In the genomic region with DNA sequence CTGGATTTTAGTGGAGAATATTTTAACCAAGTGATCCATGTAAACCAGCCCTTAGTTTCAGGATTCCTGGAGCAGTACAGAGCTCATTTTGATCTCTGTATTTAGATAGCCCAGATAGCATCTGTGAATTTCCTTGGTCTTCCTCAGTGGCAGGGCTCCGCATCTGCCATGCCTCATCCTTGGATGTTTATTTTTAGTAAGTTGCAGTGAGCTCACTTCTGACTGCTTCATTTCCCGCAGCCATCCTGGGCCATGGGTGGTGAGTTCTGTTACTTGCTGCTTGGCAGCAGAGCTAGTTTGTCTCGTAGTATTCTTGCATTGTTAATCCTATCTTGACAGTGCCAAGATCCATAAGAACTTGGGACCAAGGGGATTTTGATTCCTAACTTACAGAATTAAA, we compare ENCODE assay signal across 13 cellular contexts. TPM values are rescaled to one million over a fixed set of nuclear protein-coding genes. Genes with fewer than 3 reads are reported as not detected.
DNase-seq lines count a peak whose midpoint lies in the region; ATAC-seq lines count a peak whose summit lies in the region.
"Had no signal": no experiment of that assay in that cellular context is flagged by ENCODE, and none has a peak within 500 bp of the region (broad histone marks: within the 10 kb centered on the region; RNA-seq: fewer than 3 reads in every experiment).

No MANE protein-coding gene starts in this region.

- H3K9me3 ChIP-seq in naive thymus-derived CD4-positive, alpha-beta T cell (ENCODE audit: control insufficient read depth in 2 of 3, low read length in 3 of 3) = no peaks in the 10 kb centered on the region
- H3K9me3 ChIP-seq: Caco-2, ovary had no signal

- H3K36me3 ChIP-seq in naive thymus-derived CD4-positive, alpha-beta T cell (ENCODE audit: control insufficient read depth in 2 of 3, insufficient read depth in 3 of 3, low read length in 3 of 3) = peaks cover 5 to 71% (median 18%) of the 10 kb centered on the region in 3 experiments
- H3K36me3 ChIP-seq: ovary had no signal

- no peaks in the 10 kb centered on the region for H3K9me3 Mint-ChIP-seq in naive thymus-derived CD4-positive, alpha-beta T cell
- H3K9me3 Mint-ChIP-seq: T-cell had no signal

- no peak overlapping the region for H3K4me3 ChIP-seq in naive thymus-derived CD4-positive, alpha-beta T cell (ENCODE audit: low read length)
- H3K4me3 ChIP-seq: ovary had no signal

- no peak overlapping the region for H3K4me3 Mint-ChIP-seq in naive thymus-derived CD4-positive, alpha-beta T cell
- H3K4me3 Mint-ChIP-seq: T-cell had no signal

- in situ Hi-C loops in ACHN (cut with HindIII; ENCODE audit: low pct_ligation_motif_present, low pct_unique_long_range_greater_than_20kb, low sequenced_read_pairs) = no loop called here

- no peaks in the 10 kb centered on the region for H3K4me1 ChIP-seq in naive thymus-derived CD4-positive, alpha-beta T cell (ENCODE audit: control insufficient read depth in 2 of 2, insufficient read depth in 2 of 2, low read length in 2 of 2)

- DNase-seq in ACHN (peak; percentile 12), HT1080 (ENCODE audit: low read depth) (peak; percentile 80), epithelial cell of prostate (ENCODE audit: low read depth, low spot score) (no peak), COR-L47 (lab: John Stamatoyannopoulos, UW) (no peak), NCI-H2227 (lab: John Stamatoyannopoulos, UW; ENCODE audit: unreplicated experiment) (no peak)
- DNase-seq in naive thymus-derived CD4-positive, alpha-beta T cell = no peak
- DNase-seq: activated T-cell treated with anti-CD3 and anti-CD28 coated beads, Interleukin-2, amount 50 U/mL, for 48 hours; Caco-2; NCI-H187 treated with DMSO at 0.1 percent for 48 hours; T-cell had no signal

- peaks cover 0 to 21% (median 7%) of the 10 kb centered on the region in 7 donors for H3K4me1 Mint-ChIP-seq in naive thymus-derived CD4-positive, alpha-beta T cell

- ATAC-seq in naive thymus-derived CD4-positive, alpha-beta T cell = no peak
- ATAC-seq in HG03565 (IDR thresholded peaks at IDR 0.05; ENCODE audit: unreplicated experiment) (no peak), HG03135 (IDR thresholded peaks at IDR 0.05; ENCODE audit: unreplicated experiment) (no peak)
- ATAC-seq: T-cell had no signal

- H3K27me3 Mint-ChIP-seq in naive thymus-derived CD4-positive, alpha-beta T cell = no peaks in the 10 kb centered on the region
- H3K27me3 Mint-ChIP-seq: T-cell had no signal

- intact Hi-C loops in naive thymus-derived CD4-positive, alpha-beta T cell (cut with micrococcal nuclease) = no loop called here

- CTCF ChIA-PET in naive thymus-derived CD4-positive, alpha-beta T cell (lab: Charles Lee) = interaction anchor here (0.9 kb wide), 1 partner anchor 46 kb away, joined by 3 read pairs; no protein-coding TSS in a partner anchor

- peak overlapping the region in 6 of 9 donors; percentile 18 to 65 (median 43) for H3K27ac Mint-ChIP-seq in naive thymus-derived CD4-positive, alpha-beta T cell

- POLR2A ChIA-PET in naive thymus-derived CD4-positive, alpha-beta T cell (lab: Charles Lee) = interaction anchor here (0.5 kb wide), 1 partner anchor 363 kb away, joined by 3 read pairs; no protein-coding TSS in a partner anchor

- H3K36me3 Mint-ChIP-seq in naive thymus-derived CD4-positive, alpha-beta T cell = peaks cover 0 to 36% (median 14%) of the 10 kb centered on the region in 5 donors

- no peaks in the 10 kb centered on the region for H3K27me3 ChIP-seq in naive thymus-derived CD4-positive, alpha-beta T cell (ENCODE audit: control insufficient read depth in 2 of 2, insufficient read depth in 2 of 2, low read length in 2 of 2)
- H3K27me3 ChIP-seq: ovary had no signal

- peak overlapping the region; percentile 5 for H3K27ac ChIP-seq in epithelial cell of prostate
- H3K27ac ChIP-seq in naive thymus-derived CD4-positive, alpha-beta T cell (ENCODE audit: low read depth, low read length) = no peak overlapping the region
- H3K27ac ChIP-seq: ovary had no signal

RNA-seq across cellular contexts. Expression of gene IST1, which starts 33.7 kb away (rescaled TPM):
- 107 and 116 TPM in 2 replicates for total RNA-seq in HT1080 (2014; rRNA removed; shearing (Covaris generic))
- polyA plus RNA-seq in HT1080 (2015; cell fraction: cytosol; rRNA removed) = 119 and 126 TPM in 2 replicates
- 256 and 285 TPM in 2 replicates for polyA plus RNA-seq in HT1080 (2015; cell fraction: nucleus; rRNA removed)
- 100 to 1,000 TPM; 176 to 303 (median 286) TPM for total RNA-seq in naive thymus-derived CD4-positive, alpha-beta T cell
- 100 to 1,000 TPM; 130 to 231 TPM for polyA plus RNA-seq in naive thymus-derived CD4-positive, alpha-beta T cell

RNA-seq across cellular contexts. Expression of gene ZNF821, which starts 45.1 kb away (rescaled TPM):
- total RNA-seq in HT1080 (2014; rRNA removed; shearing (Covaris generic)) = 5.6 and 5.8 TPM in 2 replicates
- 3.0 and 3.9 TPM in 2 replicates for polyA plus RNA-seq in HT1080 (2015; cell fraction: cytosol; rRNA removed)
- 3.6 and 7.5 TPM in 2 replicates for polyA plus RNA-seq in HT1080 (2015; cell fraction: nucleus; rRNA removed)
- 10 to 100 TPM in 2 of 5 experiments, 1 to 10 TPM in 3; 2.6 to 13.3 (median 7.0) TPM for total RNA-seq in naive thymus-derived CD4-positive, alpha-beta T cell
- polyA plus RNA-seq in naive thymus-derived CD4-positive, alpha-beta T cell = 1 to 10 TPM; 3.0 to 8.6 TPM

Comparison
In these comparisons a context has a peak if more than half of its experiments do, and no peak if none do; other contexts are left out.
1. DNase-seq: peak in ACHN (single experiment) and HT1080 (single experiment); none in epithelial cell of prostate (single experiment), naive thymus-derived CD4-positive, alpha-beta T cell (0 of 9), COR-L47 (single experiment) and NCI-H2227 (single experiment).